In the genomic region with DNA sequence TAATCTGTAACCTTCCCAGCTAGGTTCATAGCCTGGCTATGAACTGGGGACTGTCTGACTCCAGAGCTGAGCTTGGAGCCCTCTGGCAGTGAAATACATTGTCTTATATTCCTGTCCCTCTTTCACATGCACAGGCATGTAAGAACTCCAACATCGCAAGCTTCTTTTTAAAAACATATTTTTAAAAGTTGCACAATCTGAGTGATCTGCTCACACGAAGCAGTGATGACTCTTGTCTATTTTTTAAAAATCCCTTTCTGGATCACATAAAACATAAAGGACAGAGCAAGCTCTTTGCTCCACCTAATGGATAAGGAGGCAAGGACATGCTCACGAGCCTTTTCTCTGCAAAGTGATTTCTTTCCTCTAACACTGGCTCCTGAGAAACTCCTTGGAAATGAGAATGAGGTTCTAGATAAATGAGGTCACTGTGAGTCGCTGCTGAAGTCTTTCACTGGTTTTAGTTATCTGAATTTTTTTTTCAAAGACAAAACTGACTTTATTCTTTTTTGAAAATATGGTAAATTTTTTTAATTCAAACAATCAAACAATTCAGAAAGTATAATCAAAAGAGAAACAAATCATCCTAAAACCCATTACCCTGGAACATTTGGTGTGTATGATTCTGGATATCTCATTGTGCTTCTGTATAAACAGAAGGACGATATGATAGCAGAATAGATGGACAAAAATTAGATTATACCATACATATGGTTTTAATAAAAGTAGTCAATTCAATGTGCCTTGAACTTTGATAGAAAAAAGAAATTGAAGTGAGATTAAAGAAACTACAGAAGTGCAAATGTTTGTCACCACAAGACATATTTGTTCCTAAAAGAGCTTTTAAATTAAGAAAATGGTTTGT, we compare ENCODE assay signal across 8 cellular contexts. TPM values are rescaled to one million over a fixed set of nuclear protein-coding genes. Genes with fewer than 3 reads are reported as not detected.
DNase-seq lines count a peak whose midpoint lies in the region; ATAC-seq and TF ChIP-seq lines count a peak whose summit lies in the region.

No MANE protein-coding gene starts in this region.

- no peaks in the 10 kb centered on the region for H3K9me2 ChIP-seq in OCI-LY1 (ENCODE audit: low read depth, low read length)

- H3K36me3 ChIP-seq in OCI-LY1 (ENCODE audit: insufficient read depth, low read length) (no peaks in the 10 kb centered on the region), prostate gland (no peaks in the 10 kb centered on the region)

- intact Hi-C loops in prostate gland (cut with DNase I) = loop anchor here (10.0 kb wide), 1 partner anchor 189 kb away; a partner anchor contains a TSS

- H3K27ac ChIP-seq in OCI-LY1 (ENCODE audit: low read depth, low read length, poor library complexity, severe bottlenecking) = no peak overlapping the region
- H3K27ac ChIP-seq in prostate gland = no peak overlapping the region

- no peaks in the 10 kb centered on the region for H3K27me3 ChIP-seq in OCI-LY1 (ENCODE audit: insufficient read depth, low read length)
- H3K27me3 ChIP-seq in prostate gland (replicated peaks; ENCODE audit: insufficient read depth) = no peaks in the 10 kb centered on the region

- no peak for TF ChIP-seq POLR2A in prostate gland (IDR thresholded peaks at IDR 0.05)

- no peak overlapping the region for H2AFZ ChIP-seq in OCI-LY1 (ENCODE audit: low read length)

- no peaks in the 10 kb centered on the region for H3K4me1 ChIP-seq in OCI-LY1 (ENCODE audit: insufficient read depth, low read length, severe bottlenecking)
- H3K4me1 ChIP-seq in prostate gland (replicated peaks) = no peaks in the 10 kb centered on the region

- WGBS in prostate gland = 20% methylated on average over 5 of the region's 5 CpGs

- H3K9me3 ChIP-seq in OCI-LY1 (ENCODE audit: low read length) = no peaks in the 10 kb centered on the region
- no peaks in the 10 kb centered on the region for H3K9me3 ChIP-seq in prostate gland

- no peaks in the 10 kb centered on the region for H3K79me2 ChIP-seq in OCI-LY1 (ENCODE audit: insufficient read depth, low read length)

- no peak overlapping the region for H3K4me2 ChIP-seq in OCI-LY1 (ENCODE audit: low read length)

- TF ChIP-seq CTCF in OCI-LY1 (IDR thresholded peaks at IDR 0.05; ENCODE audit: low read length) (peak; percentile 33; the same call in 1 of the 2 replicates), prostate gland (IDR thresholded peaks at IDR 0.05) (peak in 3 of 4 experiments; percentile 17 to 58 (median 55))

- no peaks in the 10 kb centered on the region for H3F3A ChIP-seq in OCI-LY1 (ENCODE audit: insufficient read depth, low read length)

- no peak overlapping the region for H3K4me3 ChIP-seq in OCI-LY1 (ENCODE audit: low read depth, low read length, poor library complexity, severe bottlenecking)
- H3K4me3 ChIP-seq in prostate gland = no peak overlapping the region

- no peak overlapping the region for H3K9ac ChIP-seq in OCI-LY1 (ENCODE audit: low read length)

- DNase-seq in NCI-H2171 (lab: John Stamatoyannopoulos, UW) (peak; percentile 1), NCI-H2171 treated with DMSO at 0.1 percent for 48 hours (lab: John Stamatoyannopoulos, UW) (no peak), fibroblast of gingiva (ENCODE audit: low read depth) (peak; percentile 72), prostate gland (ENCODE audit: low spot score) (no peak)

- H4K20me1 ChIP-seq in OCI-LY1 (ENCODE audit: insufficient read depth, low read length) = no peaks in the 10 kb centered on the region; the same call in 1 of the 2 replicates

- ATAC-seq in HG03469 (IDR thresholded peaks at IDR 0.05; ENCODE audit: unreplicated experiment) = no peak
- ATAC-seq in HG03565 (IDR thresholded peaks at IDR 0.05; ENCODE audit: unreplicated experiment) = no peak
- no peak for ATAC-seq in HG03354 (IDR thresholded peaks at IDR 0.05; ENCODE audit: poor library complexity, severe bottlenecking, unreplicated experiment)

RNA-seq across cellular contexts. Expression of a gene that starts 30.8 kb away (rescaled TPM):
- total RNA-seq in prostate gland = 10 to 100 TPM; 19.9 to 25.3 TPM

Comparison
In these comparisons a context has a peak if more than half of its experiments do, and no peak if none do; other contexts are left out.
1. DNase-seq: peak in NCI-H2171 (single experiment) and fibroblast of gingiva (single experiment); none in NCI-H2171 treated with DMSO at 0.1 percent for 48 hours (single experiment) and prostate gland (single experiment).